In genomic region chr11:117579148-117579547, GRCh38 we compare ENCODE assay signal across 19 cellular contexts.
"Had no signal": no experiment of that assay in that cellular context is flagged by ENCODE, and none has a peak within 500 bp of the region (broad histone marks: within the 10 kb centered on the region; RNA-seq: fewer than 3 reads in every experiment).

No MANE protein-coding gene starts in this region.

- DNase-seq: activated B cell treated with CpG ODN at 0.5 μM for 24 hours; activated CD4-positive, alpha-beta T cell treated with anti-CD3 and anti-CD28 coated beads for 4 hours; activated CD4-positive, alpha-beta T cell treated with anti-CD3 and anti-CD28 coated beads, Interleukin-2, amount 50 U/mL, for 48 hours; activated CD8-positive, alpha-beta memory T cell treated with anti-CD3 and anti-CD28 coated beads, Interleukin-2, amount 50 U/mL, for 48 hours; activated naive CD4-positive, alpha-beta T cell treated with anti-CD3 and anti-CD28 coated beads for 36 hours; activated T-cell treated with anti-CD3 and anti-CD28 coated beads, Interleukin-2, amount 50 U/mL, for 4 hours; aorta; caudate nucleus; effector CD4-positive, alpha-beta T cell; erythroblast; foreskin keratinocyte; immature natural killer cell; naive thymus-derived CD8-positive, alpha-beta T cell; ovary; stimulated activated CD4-positive, alpha-beta T cell treated with anti-CD3 and anti-CD28 coated beads, Interleukin-12 subunit alpha, Interleukin-12 subunit beta, amount 100 ng/mL, for 4 hours; stimulated activated CD4-positive, alpha-beta T cell treated with anti-CD3 and anti-CD28 coated beads, Interleukin-4, amount 100 ng/mL, for 4 hours; stimulated activated naive CD8-positive, alpha-beta T cell treated with anti-CD3 and anti-CD28 coated beads, Interleukin-15, Interleukin-2, amounts not matched to agents 100 U/mL and 50 U/mL, for 24 hours; T-helper 1 cell had no signal

- ATAC-seq: activated T-cell treated with anti-CD3 and anti-CD28 coated beads, Interleukin-2, amount 50 U/mL, for 4 hours; foreskin keratinocyte; left lobe of liver; naive thymus-derived CD8-positive, alpha-beta T cell; stimulated activated naive CD8-positive, alpha-beta T cell treated with anti-CD3 and anti-CD28 coated beads, Interleukin-15, Interleukin-2, amounts not matched to agents 100 U/mL and 50 U/mL, for 24 hours had no signal
